12 cellular contexts compared by ENCODE assay signal in genomic region chr10:60594476-60595051, GRCh38.
A peak's percentile ranks its signal among the peaks of the same experiment; 100 is the strongest.
DNase-seq lines count a peak whose midpoint lies in the region; ATAC-seq, FAIRE-seq and TF ChIP-seq lines count a peak whose summit lies in the region.
"Had no signal": no experiment of that assay in that cellular context is flagged by ENCODE, and none has a peak within 500 bp of the region (broad histone marks: within the 10 kb centered on the region; RNA-seq: fewer than 3 reads in every experiment).

No MANE protein-coding gene starts in this region.

- no peak overlapping the region for H3K27ac ChIP-seq in K562 (ENCODE audit: extremely low read depth, low read depth, low read length)

- WGBS in K562 (ENCODE audit: insufficient coverage, low coverage, missing lambda C conversion rate): 7% methylated on average over 1 of the region's 1 CpG

- no peaks in the 10 kb centered on the region for H3K4me1 Mint-ChIP-seq in nephron
- H3K4me1 Mint-ChIP-seq: nephron progenitor cell had no signal

- TF ChIP-seq RAD21 in K562 (CRISPR knock-in tag; conservative IDR thresholded peaks at IDR 0.05 in 1 of 2, IDR thresholded peaks at IDR 0.05 in 1 of 2): no peak

- no peak overlapping the region for H3K9ac ChIP-seq in K562 (ENCODE audit: insufficient read depth in 1 of 2, low read depth in 2 of 2, low read length in 2 of 2)

- no peak for TF ChIP-seq POLR2A in K562 (conservative IDR thresholded peaks at IDR 0.05)

- H3K36me3 Mint-ChIP-seq in nephron (ENCODE audit: low read depth): no peaks in the 10 kb centered on the region

- H3K9me1 ChIP-seq in K562 (ENCODE audit: control insufficient read depth, insufficient read depth, low read length): no peaks in the 10 kb centered on the region

- H3K4me2 ChIP-seq in K562 (ENCODE audit: insufficient read depth, low read length): no peak overlapping the region

- no peaks in the 10 kb centered on the region for H3K27me3 Mint-ChIP-seq in nephron (ENCODE audit: low read depth)

- no peaks in the 10 kb centered on the region for H3K79me2 ChIP-seq in K562 (ENCODE audit: control insufficient read depth, insufficient read depth, low read length)

- H3K36me3 ChIP-seq in K562 (ENCODE audit: control insufficient read depth, insufficient read depth, low read length): no peaks in the 10 kb centered on the region

- ATAC-seq in HG03060 (IDR thresholded peaks at IDR 0.05; ENCODE audit: low read depth, unreplicated experiment): peak; percentile 49
- ATAC-seq in K562: no peak

- no peak for TF ChIP-seq EP300 in K562 (IDR thresholded peaks at IDR 0.05; ENCODE audit: low read length)

- DNase-seq in NCI-H2227 treated with DMSO at 0.1 percent for 48 hours (lab: John Stamatoyannopoulos, UW): peak; percentile 11
- DNase-seq in NCI-H2227 (lab: John Stamatoyannopoulos, UW; ENCODE audit: unreplicated experiment): no peak
- no peak for DNase-seq in K562 (ENCODE audit: extremely low read depth in 1 of 4, low spot score in 3 of 4)
- no peak for DNase-seq in cortex of kidney (lab: John Stamatoyannopoulos, UW)
- no peak for DNase-seq in ecto neural progenitor cell (ENCODE audit: low spot score)
- DNase-seq in HCEC 1CT: no peak
- DNase-seq: amygdala; nephron progenitor cell; stimulated activated naive CD4-positive, alpha-beta T cell treated with Interleukin-2 at 50 U/mL for 16 hours had no signal

- no peak overlapping the region for H3K27ac Mint-ChIP-seq in nephron
- H3K27ac Mint-ChIP-seq: nephron progenitor cell had no signal

- H3K4me3 Mint-ChIP-seq in nephron: no peak overlapping the region
- H3K4me3 Mint-ChIP-seq: nephron progenitor cell had no signal

- CTCF ChIA-PET in K562 (lab: Yijun Ruan, JAX; ENCODE audit: low intra/inter-chr PET ratio): no interaction called here

- no peaks in the 10 kb centered on the region for H4K20me1 ChIP-seq in K562 (replicated peaks; ENCODE audit: control insufficient read depth, insufficient read depth, low read length)

- in situ Hi-C loops in K562 (cut with MboI): no loop called here

- no peak overlapping the region for H2AFZ ChIP-seq in K562 (ENCODE audit: low read depth, low read length)

- H3K27me3 ChIP-seq in K562 (ENCODE audit: control insufficient read depth in 2 of 2, insufficient read depth in 2 of 2, low read length in 2 of 2): no peaks in the 10 kb centered on the region

- BruUV-seq in K562 (replicated peaks; lab: Mats Ljungman, UMichigan): no TSS peak

- TF ChIP-seq CTCF in K562 (IDR thresholded peaks at IDR 0.05 in 2 of 3, conservative IDR thresholded peaks at IDR 0.05 in 1 of 3; ENCODE audit: insufficient read depth in 2 of 3, low read depth in 1 of 3, low read length in 3 of 3) (no peak), nephron (IDR thresholded peaks at IDR 0.05; ENCODE audit: unreplicated experiment in 3 of 3) (peak in 2 of 3 experiments; percentile 5 to 7)

- POLR2A ChIA-PET in K562 (lab: Yijun Ruan, JAX): no interaction called here

- no peaks in the 10 kb centered on the region for H3K4me1 ChIP-seq in K562 (replicated peaks in 1 of 2; ENCODE audit: control insufficient read depth in 2 of 2, insufficient read depth in 2 of 2, low read length in 2 of 2)

- intact Hi-C loops in K562 (cut with micrococcal nuclease): no loop called here

- H3K9me3 Mint-ChIP-seq in nephron: no peaks in the 10 kb centered on the region
- H3K9me3 Mint-ChIP-seq: nephron progenitor cell had no signal

- no peaks in the 10 kb centered on the region for H3K9me3 ChIP-seq in K562 (replicated peaks; ENCODE audit: control insufficient read depth, insufficient read depth, low read depth, low read length)

- FAIRE-seq in K562 (lab: Jason Lieb, UNC): no peak
- FAIRE-seq: G401.6 had no signal

- H3K4me3 ChIP-seq in K562: no peak overlapping the region

TF ChIP-seq in K562, 482 proteins besides CTCF, POLR2A, EP300 and RAD21:
- peak; percentile 75 for TF ChIP-seq C11orf30 (IDR thresholded peaks at IDR 0.05; ENCODE audit: low read depth)
- TF ChIP-seq MAFF (IDR thresholded peaks at IDR 0.05; ENCODE audit: low read length): peak; percentile 69
- TF ChIP-seq MAFK (IDR thresholded peaks at IDR 0.05; ENCODE audit: low read length): peak; percentile 70; the same call in 1 of the 2 replicates
- no peak for TF ChIP-seq MYBL2 (IDR thresholded peaks at IDR 0.05; ENCODE audit: low read depth)
- no peak for TF ChIP-seq MYBL2 (CRISPR knock-in tag; IDR thresholded peaks at IDR 0.05; ENCODE audit: borderline replicate concordance)
- peak; percentile 89 for TF ChIP-seq ZNF316 (IDR thresholded peaks at IDR 0.05)
- TF ChIP-seq SOX6 (IDR thresholded peaks at IDR 0.05): no peak
- TF ChIP-seq MAFG (tag; conservative IDR thresholded peaks at IDR 0.05): peak; percentile 69
- no peak for TF ChIP-seq HINFP (tag; conservative IDR thresholded peaks at IDR 0.05; ENCODE audit: low read depth)

Comparison
In these comparisons a context has a peak if more than half of its experiments do, and no peak if none do; other contexts are left out.
1. CTCF ChIP-seq: peak in nephron (2 of 3); none in K562 (0 of 3).